9 cellular contexts compared by ENCODE assay signal in the genomic region with DNA sequence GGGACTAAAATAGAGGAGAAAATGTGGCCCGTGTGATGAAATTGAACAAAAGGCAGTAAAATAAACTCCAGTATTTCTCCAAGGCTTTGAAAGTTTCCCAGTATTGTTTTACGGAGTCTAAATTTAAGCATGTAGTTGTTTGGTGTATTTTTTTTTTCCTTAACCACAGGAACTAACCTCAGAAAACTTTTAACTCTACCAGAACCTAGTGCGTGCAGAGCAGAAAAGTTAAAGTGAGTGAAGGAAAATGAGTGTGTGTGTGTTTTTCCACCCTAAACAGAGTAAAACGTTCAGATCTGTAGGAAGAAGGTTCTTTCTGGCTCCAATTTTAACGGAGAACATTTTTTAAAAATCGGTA. TPM values are rescaled to one million over a fixed set of nuclear protein-coding genes. Genes with fewer than 3 reads are reported as not detected.
DNase-seq lines count a peak whose midpoint lies in the region; ATAC-seq and TF ChIP-seq lines count a peak whose summit lies in the region.
"Had no signal": no experiment of that assay in that cellular context is flagged by ENCODE, and none has a peak within 500 bp of the region (broad histone marks: within the 10 kb centered on the region; RNA-seq: fewer than 3 reads in every experiment).

No MANE protein-coding gene starts in this region.

- H3K36me3 Mint-ChIP-seq in HFFc6 (ENCODE audit: low read depth): 0 out of 2 replicates have a peak, but pooled peaks cover 5% of the 10 kb centered on the region
- H3K36me3 Mint-ChIP-seq in activated CD8-positive, alpha-beta T cell treated with anti-CD3 and anti-CD28 coated beads for 36 hours (ENCODE audit: low read depth): no peaks in the 10 kb centered on the region

- H3K27ac Mint-ChIP-seq in HFFc6: no peak overlapping the region
- peak overlapping the region; percentile 47 for H3K27ac Mint-ChIP-seq in activated CD8-positive, alpha-beta T cell treated with anti-CD3 and anti-CD28 coated beads for 36 hours

- H3K36me3 ChIP-seq in iPS DF 6.9 (ENCODE audit: control insufficient read depth, insufficient read depth, low read length) (no peaks in the 10 kb centered on the region), spleen (no peaks in the 10 kb centered on the region)

- no peak for ATAC-seq in activated CD8-positive, alpha-beta T cell treated with anti-CD3 and anti-CD28 coated beads for 36 hours
- ATAC-seq in HG02840 (IDR thresholded peaks at IDR 0.05; ENCODE audit: low FRiP score, unreplicated experiment): no peak

- H3K9me3 ChIP-seq in iPS DF 6.9 (ENCODE audit: control insufficient read depth, insufficient read depth, low read length) (no peaks in the 10 kb centered on the region), spleen (no peaks in the 10 kb centered on the region)

- no peak for DNase-seq in HFFc6
- no peak for DNase-seq in activated CD8-positive, alpha-beta T cell treated with anti-CD3 and anti-CD28 coated beads for 36 hours
- DNase-seq in iPS DF 6.9 (ENCODE audit: low read depth, low spot score): no peak
- DNase-seq in spleen: no peak
- no peak for DNase-seq in NCI-H1417 treated with DMSO at 0.1 percent for 48 hours (lab: John Stamatoyannopoulos, UW)
- DNase-seq in kidney glomerular epithelial cell (lab: John Stamatoyannopoulos, UW): no peak
- no peak for DNase-seq in retina
- DNase-seq: GOT3 had no signal

- POLR2A ChIA-PET in activated CD8-positive, alpha-beta T cell treated with anti-CD3 and anti-CD28 coated beads for 36 hours (lab: Charles Lee): no interaction called here

- H3K27me3 ChIP-seq in iPS DF 6.9 (ENCODE audit: control insufficient read depth, insufficient read depth, low read length) (0 out of 2 replicates have a peak, but pooled peaks cover 1% of the 10 kb centered on the region), spleen (replicated peaks in 1 of 7) (peaks cover 0 to 36% (median 12%) of the 10 kb centered on the region in 7 donors)

- TF ChIP-seq CTCF in HFFc6 (IDR thresholded peaks at IDR 0.05): no peak
- TF ChIP-seq CTCF in activated CD8-positive, alpha-beta T cell treated with anti-CD3 and anti-CD28 coated beads for 36 hours (IDR thresholded peaks at IDR 0.05): no peak
- TF ChIP-seq CTCF in spleen (IDR thresholded peaks at IDR 0.05 in 8 of 11, conservative IDR thresholded peaks at IDR 0.05 in 3 of 11): no peak

- peak overlapping the region; percentile 83 for H3K4me3 Mint-ChIP-seq in HFFc6
- peak overlapping the region; percentile 74 for H3K4me3 Mint-ChIP-seq in activated CD8-positive, alpha-beta T cell treated with anti-CD3 and anti-CD28 coated beads for 36 hours

- H3K4me1 Mint-ChIP-seq in HFFc6 (ENCODE audit: low read depth): peaks cover 30% of the 10 kb centered on the region
- peaks cover 12% of the 10 kb centered on the region for H3K4me1 Mint-ChIP-seq in activated CD8-positive, alpha-beta T cell treated with anti-CD3 and anti-CD28 coated beads for 36 hours (ENCODE audit: low read depth)

- intact Hi-C loops in activated CD8-positive, alpha-beta T cell treated with anti-CD3 and anti-CD28 coated beads for 36 hours (cut with micrococcal nuclease): no loop called here
- intact Hi-C loops in spleen (cut with DNase I; ENCODE audit: low total_unique reads): no loop called here

- WGBS in iPS DF 6.9 (ENCODE audit: insufficient coverage, insufficient read length): no CpG with 5 or more reads among the region's 6 CpGs
- WGBS in spleen, 5 donors: 4 to 9% (median 5%) methylated on average over 6 of the region's 6 CpGs

- H3K9me3 Mint-ChIP-seq in HFFc6: no peaks in the 10 kb centered on the region
- H3K9me3 Mint-ChIP-seq in activated CD8-positive, alpha-beta T cell treated with anti-CD3 and anti-CD28 coated beads for 36 hours: no peaks in the 10 kb centered on the region

- H3K27ac ChIP-seq in iPS DF 6.9 (ENCODE audit: low read length): no peak overlapping the region
- peak overlapping the region in 7 of 8 donors; percentile 72 to 89 (median 82) for H3K27ac ChIP-seq in spleen

- peak overlapping the region; percentile 55; the same call in 1 of the 2 replicates for H3K4me3 ChIP-seq in iPS DF 6.9 (ENCODE audit: low read length)
- peak overlapping the region; percentile 59 to 81 (median 69) for H3K4me3 ChIP-seq in spleen

- CTCF ChIA-PET in activated CD8-positive, alpha-beta T cell treated with anti-CD3 and anti-CD28 coated beads for 36 hours (lab: Charles Lee): interaction anchor here (1.2 kb wide), 1 partner anchor 41 kb away, joined by 3 read pairs; no protein-coding TSS in a partner anchor

- H3K4me1 ChIP-seq in iPS DF 6.9 (ENCODE audit: control insufficient read depth, insufficient read depth, low read length): peaks cover 3% of the 10 kb centered on the region
- peaks cover 0 to 59% (median 28%) of the 10 kb centered on the region in 6 donors for H3K4me1 ChIP-seq in spleen

- TF ChIP-seq POLR2A in spleen (IDR thresholded peaks at IDR 0.05): no peak

- H3K27me3 Mint-ChIP-seq in HFFc6 (ENCODE audit: insufficient read depth): peaks cover 16% of the 10 kb centered on the region
- H3K27me3 Mint-ChIP-seq in activated CD8-positive, alpha-beta T cell treated with anti-CD3 and anti-CD28 coated beads for 36 hours: peaks cover 42% of the 10 kb centered on the region

RNA-seq across cellular contexts. Expression of a gene that starts 0.8 kb away (rescaled TPM):
- total RNA-seq in HFFc6 (2021; fragmentation: NEBNext Ultra II Directional; extraction: Animal tissue kit (Norgen Biotek cat#: 25700)): 1 to 10 TPM in 5 of 6 experiments, under 1 TPM in 1; 0.74 to 2.9 (median 1.5) TPM
- 1 to 10 TPM; 1.1 to 1.7 TPM for total RNA-seq in activated CD8-positive, alpha-beta T cell treated with anti-CD3 and anti-CD28 coated beads for 36 hours
- 10 to 100 TPM in 4 of 7 donors, 1 to 10 TPM in 3; 5.2 to 15.4 (median 10.8) TPM for total RNA-seq in spleen
- 1 to 10 TPM; 1.6 to 3.5 (median 1.6) TPM for polyA plus RNA-seq in spleen
